In the genomic region with DNA sequence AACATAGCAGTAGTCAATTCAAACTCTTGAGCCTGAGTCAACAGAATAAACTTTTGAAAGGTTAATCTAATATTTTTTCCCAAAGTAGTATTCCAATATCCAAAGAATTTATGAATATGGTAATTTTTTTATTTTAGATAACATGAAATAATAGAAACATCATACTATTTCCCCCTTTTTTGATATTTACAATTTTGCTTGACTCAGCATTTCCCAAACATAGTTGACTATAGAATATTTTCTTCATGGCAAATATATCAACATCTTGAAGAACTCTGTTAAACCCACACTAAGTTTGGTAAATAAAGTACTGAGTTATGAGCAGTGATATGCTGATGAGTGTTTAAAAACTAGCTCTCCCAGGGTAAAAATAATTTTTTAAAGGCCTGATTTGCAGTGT, we compare ENCODE assay signal across 1 cellular context.
TF ChIP-seq lines count a peak whose summit lies in the region.

No MANE protein-coding gene starts in this region.

TF ChIP-seq in HepG2, 621 proteins besides CTCF, POLR2A, EP300 and RAD21 (continued from another document):
- TF ChIP-seq, protein P1, sequence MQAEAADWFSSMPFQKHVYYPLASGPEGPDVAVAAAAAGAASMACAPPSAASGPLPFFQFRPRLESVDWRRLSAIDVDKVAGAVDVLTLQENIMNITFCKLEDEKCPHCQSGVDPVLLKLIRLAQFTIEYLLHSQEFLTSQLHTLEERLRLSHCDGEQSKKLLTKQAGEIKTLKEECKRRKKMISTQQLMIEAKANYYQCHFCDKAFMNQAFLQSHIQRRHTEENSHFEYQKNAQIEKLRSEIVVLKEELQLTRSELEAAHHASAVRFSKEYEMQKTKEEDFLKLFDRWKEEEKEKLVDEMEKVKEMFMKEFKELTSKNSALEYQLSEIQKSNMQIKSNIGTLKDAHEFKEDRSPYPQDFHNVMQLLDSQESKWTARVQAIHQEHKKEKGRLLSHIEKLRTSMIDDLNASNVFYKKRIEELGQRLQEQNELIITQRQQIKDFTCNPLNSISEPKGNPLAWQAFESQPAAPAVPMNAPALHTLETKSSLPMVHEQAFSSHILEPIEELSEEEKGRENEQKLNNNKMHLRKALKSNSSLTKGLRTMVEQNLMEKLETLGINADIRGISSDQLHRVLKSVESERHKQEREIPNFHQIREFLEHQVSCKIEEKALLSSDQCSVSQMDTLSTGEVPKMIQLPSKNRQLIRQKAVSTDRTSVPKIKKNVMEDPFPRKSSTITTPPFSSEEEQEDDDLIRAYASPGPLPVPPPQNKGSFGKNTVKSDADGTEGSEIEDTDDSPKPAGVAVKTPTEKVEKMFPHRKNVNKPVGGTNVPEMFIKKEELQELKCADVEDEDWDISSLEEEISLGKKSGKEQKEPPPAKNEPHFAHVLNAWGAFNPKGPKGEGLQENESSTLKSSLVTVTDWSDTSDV (CRISPR knock-in tag; IDR thresholded peaks at IDR 0.05), result no peak
- no peak for TF ChIP-seq ESRRA (CRISPR knock-in tag; IDR thresholded peaks at IDR 0.05; ENCODE audit: low read depth)
- TF ChIP-seq MAFF (IDR thresholded peaks at IDR 0.05; ENCODE audit: low read depth, low read length), result peak; percentile 85
TF ChIP-seq in HepG2: peak in this region for 2.
